In the genomic region with DNA sequence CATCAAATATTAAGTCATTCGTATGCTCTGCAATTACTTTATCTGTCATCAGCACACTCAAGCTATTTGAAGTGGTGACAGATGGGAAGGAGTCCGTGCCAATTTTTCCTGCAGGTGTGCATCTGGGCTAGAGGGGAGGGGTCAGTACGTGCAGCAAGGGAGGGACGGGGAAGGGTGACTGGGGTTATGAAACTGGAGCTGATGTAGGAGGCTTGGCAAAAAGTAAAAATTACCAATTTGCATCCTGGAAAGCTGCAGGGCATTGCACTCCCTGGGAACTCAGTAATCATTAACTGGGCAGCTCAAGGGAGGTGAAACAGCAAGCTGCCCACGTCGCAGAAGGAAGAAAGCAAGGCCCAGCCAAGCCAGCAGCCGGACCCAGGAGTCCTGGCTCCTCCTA, we compare ENCODE assay signal across 20 cellular contexts.
DNase-seq lines count a peak whose midpoint lies in the region; ATAC-seq and TF ChIP-seq lines count a peak whose summit lies in the region.
"Had no signal": no experiment of that assay in that cellular context is flagged by ENCODE, and none has a peak within 500 bp of the region (broad histone marks: within the 10 kb centered on the region; RNA-seq: fewer than 3 reads in every experiment).

No MANE protein-coding gene starts in this region.

- no peak overlapping the region for H3K4me3 Mint-ChIP-seq in CD8-positive, alpha-beta T cell
- H3K4me3 Mint-ChIP-seq: activated CD4-positive, alpha-beta T cell treated with anti-CD3 and anti-CD28 coated beads for 36 hours; activated T-cell treated with anti-CD3 and anti-CD28 coated beads, Interleukin-2, amount 50 U/mL, for 4 hours; CD4-positive, alpha-beta T cell; T-cell had no signal

- no peaks in the 10 kb centered on the region for H3K36me3 ChIP-seq in upper lobe of right lung
- H3K36me3 ChIP-seq in CD8-positive, alpha-beta T cell (ENCODE audit: insufficient read depth, low read length), result no peaks in the 10 kb centered on the region
- H3K36me3 ChIP-seq: spleen had no signal

- no peak overlapping the region for H3K4me3 ChIP-seq in epithelial cell of esophagus (ENCODE audit: low read length)
- no peak overlapping the region for H3K4me3 ChIP-seq in upper lobe of right lung
- H3K4me3 ChIP-seq in CD8-positive, alpha-beta T cell (ENCODE audit: low read depth, low read length), result no peak overlapping the region
- H3K4me3 ChIP-seq: spleen had no signal

- ATAC-seq in upper lobe of right lung, result peak; percentile 12
- ATAC-seq in stimulated activated naive CD8-positive, alpha-beta T cell treated with anti-CD3 and anti-CD28 coated beads, Interleukin-15, Interleukin-2, amounts not matched to agents 100 U/mL and 50 U/mL, for 24 hours, result no peak
- no peak for ATAC-seq in CD8-positive, alpha-beta T cell
- ATAC-seq: activated CD4-positive, alpha-beta T cell treated with anti-CD3 and anti-CD28 coated beads for 36 hours; activated T-cell treated with anti-CD3 and anti-CD28 coated beads, Interleukin-2, amount 50 U/mL, for 4 hours; T-cell had no signal

- H3K4me1 ChIP-seq in upper lobe of right lung, result no peaks in the 10 kb centered on the region
- no peaks in the 10 kb centered on the region for H3K4me1 ChIP-seq in CD8-positive, alpha-beta T cell (ENCODE audit: insufficient read depth, low read length)
- H3K4me1 ChIP-seq: spleen had no signal

- no peaks in the 10 kb centered on the region for H3K9me3 ChIP-seq in upper lobe of right lung
- no peaks in the 10 kb centered on the region for H3K9me3 ChIP-seq in CD8-positive, alpha-beta T cell (ENCODE audit: low read length)
- H3K9me3 ChIP-seq: spleen had no signal

- CTCF ChIA-PET in CD8-positive, alpha-beta T cell (lab: Charles Lee), result no interaction called here

- peak; percentile 24 for DNase-seq in NCI-H146 (lab: John Stamatoyannopoulos, UW)
- no peak for DNase-seq in NCI-H146 treated with DMSO at 0.1 percent for 48 hours (lab: John Stamatoyannopoulos, UW; ENCODE audit: unreplicated experiment)
- DNase-seq in NCI-H345 treated with DMSO at 0.1 percent for 48 hours (lab: John Stamatoyannopoulos, UW; ENCODE audit: unreplicated experiment), result peak; percentile 82
- DNase-seq in epithelial cell of esophagus (ENCODE audit: low read depth), result peak; percentile 64
- no peak for DNase-seq in upper lobe of right lung
- no peak for DNase-seq in dedifferentiated amniotic fluid mesenchymal stem cell (ENCODE audit: extremely low spot score)
- DNase-seq in stimulated activated naive CD8-positive, alpha-beta T cell treated with anti-CD3 and anti-CD28 coated beads, Interleukin-15, Interleukin-2, amounts not matched to agents 100 U/mL and 50 U/mL, for 24 hours, result no peak
- no peak for DNase-seq in CD8-positive, alpha-beta T cell
- DNase-seq: 8988T; activated CD4-positive, alpha-beta T cell treated with anti-CD3 and anti-CD28 coated beads for 36 hours; activated T-cell treated with anti-CD3 and anti-CD28 coated beads, Interleukin-2, amount 50 U/mL, for 4 hours; amygdala; CD4-positive, alpha-beta T cell; cortex of kidney; hypothalamus; MV-4-11; nucleus accumbens; spleen; substantia nigra; T-cell had no signal

- H3K4me1 Mint-ChIP-seq in CD8-positive, alpha-beta T cell (ENCODE audit: low read depth), result no peaks in the 10 kb centered on the region
- H3K4me1 Mint-ChIP-seq: activated CD4-positive, alpha-beta T cell treated with anti-CD3 and anti-CD28 coated beads for 36 hours had no signal

- H3K27me3 ChIP-seq in upper lobe of right lung, result no peaks in the 10 kb centered on the region
- H3K27me3 ChIP-seq in CD8-positive, alpha-beta T cell (ENCODE audit: insufficient read depth, low read length), result no peaks in the 10 kb centered on the region

- intact Hi-C loops in upper lobe of right lung (cut with DNase I), result no loop called here
- intact Hi-C loops in CD8-positive, alpha-beta T cell (cut with DNase I, micrococcal nuclease), result no loop called here

- peaks cover 9% of the 10 kb centered on the region for H3K27me3 Mint-ChIP-seq in CD8-positive, alpha-beta T cell (ENCODE audit: low read depth)

- H3K27ac ChIP-seq in upper lobe of right lung, result no peak overlapping the region
- no peak overlapping the region for H3K27ac ChIP-seq in CD8-positive, alpha-beta T cell (ENCODE audit: low read depth, low read length)
- H3K27ac ChIP-seq: spleen had no signal

- no peaks in the 10 kb centered on the region for H3K36me3 Mint-ChIP-seq in CD8-positive, alpha-beta T cell

- H3K27ac Mint-ChIP-seq in CD8-positive, alpha-beta T cell, result no peak overlapping the region
- H3K27ac Mint-ChIP-seq: activated CD4-positive, alpha-beta T cell treated with anti-CD3 and anti-CD28 coated beads for 36 hours; CD4-positive, alpha-beta T cell; T-cell had no signal

- no peaks in the 10 kb centered on the region for H3K9me3 Mint-ChIP-seq in CD8-positive, alpha-beta T cell
- H3K9me3 Mint-ChIP-seq: activated T-cell treated with anti-CD3 and anti-CD28 coated beads, Interleukin-2, amount 50 U/mL, for 4 hours; CD4-positive, alpha-beta T cell; T-cell had no signal

- POLR2A ChIA-PET in CD8-positive, alpha-beta T cell (lab: Charles Lee), result no interaction called here

- TF ChIP-seq CTCF in epithelial cell of esophagus (IDR thresholded peaks at IDR 0.05; ENCODE audit: insufficient read depth, low read depth, low read length, missing control alignments), result no peak
- TF ChIP-seq CTCF in upper lobe of right lung (IDR thresholded peaks at IDR 0.05), result no peak
- TF ChIP-seq CTCF in CD8-positive, alpha-beta T cell (IDR thresholded peaks at IDR 0.05), result no peak

Comparison
In these comparisons a context has a peak if more than half of its experiments do, and no peak if none do; other contexts are left out.
1. DNase-seq: peak in NCI-H146 (single experiment), NCI-H345 treated with DMSO at 0.1 percent for 48 hours (single experiment) and epithelial cell of esophagus (single experiment); none in NCI-H146 treated with DMSO at 0.1 percent for 48 hours (single experiment), upper lobe of right lung (single experiment), dedifferentiated amniotic fluid mesenchymal stem cell (single experiment), stimulated activated naive CD8-positive, alpha-beta T cell treated with anti-CD3 and anti-CD28 coated beads, Interleukin-15, Interleukin-2, amounts not matched to agents 100 U/mL and 50 U/mL, for 24 hours (single experiment) and CD8-positive, alpha-beta T cell (0 of 7).